Comparison of ENCODE assay signal across 8 cellular contexts in the genomic region with DNA sequence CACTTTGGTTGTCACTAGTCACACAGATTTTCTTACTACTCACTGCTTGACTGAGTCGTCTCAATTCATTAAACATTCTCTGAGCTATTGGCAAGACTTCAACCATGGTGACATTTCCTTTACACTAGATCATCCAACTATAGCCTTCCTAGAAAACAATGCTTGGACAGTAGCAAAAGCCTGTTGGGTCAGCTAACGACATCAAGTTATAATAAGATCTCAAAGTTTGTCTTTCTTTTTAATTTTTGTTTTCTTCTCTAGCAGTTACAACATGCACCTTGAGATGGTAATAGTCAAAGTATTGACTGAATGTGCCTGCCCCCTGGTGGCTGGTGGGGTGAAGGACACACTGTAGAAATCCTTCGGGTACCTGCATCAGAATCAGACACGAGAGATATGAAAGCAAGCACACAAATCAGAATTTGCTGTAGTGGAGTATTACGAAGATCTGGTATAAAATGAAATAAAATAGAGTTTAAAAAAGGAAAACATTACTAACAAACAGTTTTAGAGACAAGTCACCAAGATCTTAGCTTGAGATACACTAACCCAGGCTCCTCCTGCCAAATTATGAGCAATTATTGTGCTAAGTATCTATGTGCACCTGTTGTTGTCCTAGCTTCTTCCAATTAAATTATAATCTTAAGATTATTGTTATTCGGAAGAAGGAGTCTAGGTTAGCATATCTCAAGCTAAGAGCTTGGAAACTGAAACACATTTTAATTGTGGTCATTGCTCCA.
DNase-seq lines count a peak whose midpoint lies in the region; ATAC-seq lines count a peak whose summit lies in the region.

No MANE protein-coding gene starts in this region.

- DNase-seq in Daoy (ENCODE audit: low read depth), result peak; percentile 50
- peak; percentile 81 for DNase-seq in HT-29 (ENCODE audit: low spot score)
- DNase-seq in SHP77 (lab: John Stamatoyannopoulos, UW), result peak; percentile 34 to 54
- peak; percentile 89 for DNase-seq in activated effector memory CD4-positive, alpha-beta T cell treated with anti-CD3 and anti-CD28 coated beads, Interleukin-2, amount 50 U/mL, for 16 hours
- DNase-seq in glomerular visceral epithelial cell (ENCODE audit: extremely low spot score), result peak; percentile 58
- peak; percentile 70 for DNase-seq in pons (ENCODE audit: low spot score)
- DNase-seq in ureter (ENCODE audit: low spot score), result peak; percentile 76

- ATAC-seq in GM21390 (IDR thresholded peaks at IDR 0.05; ENCODE audit: unreplicated experiment), result peak; percentile 95

Comparison
In these comparisons a context has a peak if more than half of its experiments do, and no peak if none do; other contexts are left out.
1. Peak in every context shown above with its lines: DNase-seq and ATAC-seq.